Comparison of ENCODE assay signal across 8 cellular contexts in the genomic region with DNA sequence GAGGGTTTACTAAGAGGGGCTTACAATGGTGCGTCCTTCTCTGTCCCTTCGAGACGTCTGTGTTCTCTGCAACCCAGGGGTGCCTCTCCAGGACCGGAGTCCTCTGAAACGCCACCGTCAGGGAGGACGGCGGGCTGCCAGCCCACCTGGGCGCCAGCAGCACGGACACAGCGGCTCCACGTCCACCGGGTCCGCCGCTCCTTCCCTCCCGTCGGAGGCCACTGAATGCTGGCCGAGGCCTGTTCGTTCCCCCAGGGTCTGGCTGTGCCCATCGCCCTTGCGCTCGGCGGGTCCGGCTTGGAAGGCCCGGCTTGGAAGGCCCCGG. TPM values are rescaled to one million over a fixed set of nuclear protein-coding genes. Genes with fewer than 3 reads are reported as not detected.
A peak's percentile ranks its signal among the peaks of the same experiment; 100 is the strongest.
DNase-seq lines count a peak whose midpoint lies in the region; ATAC-seq and TF ChIP-seq lines count a peak whose summit lies in the region.

No MANE protein-coding gene starts in this region.

- peak; percentile 1 for ATAC-seq in HG03039 (IDR thresholded peaks at IDR 0.05; ENCODE audit: unreplicated experiment)
- no peak for ATAC-seq in naive B cell (ENCODE audit: low read depth in 2 of 2)
- no peak for ATAC-seq in GM21367 (IDR thresholded peaks at IDR 0.05; ENCODE audit: unreplicated experiment)

- H3K4me3 ChIP-seq in BLaER1 treated with 17β-estradiol and CSF1 and Interleukin-3, amounts not matched to agents 10 nM and 100 nM, result peak overlapping the region; percentile 83 to 99 (median 95)
- H3K4me3 ChIP-seq in breast epithelium, result peak overlapping the region; percentile 80 to 100 (median 97)

- intact Hi-C loops in breast epithelium (cut with DNase I; ENCODE audit: low total_unique reads), result loop anchor here (5.0 kb wide), 1 partner anchor 96 kb away; no protein-coding TSS in a partner anchor

- H3K27ac ChIP-seq in BLaER1 treated with 17β-estradiol and CSF1 and Interleukin-3, amounts not matched to agents 10 nM and 100 nM, result peak overlapping the region; percentile 74 to 93 (median 85)
- H3K27ac ChIP-seq in breast epithelium, result peak overlapping the region; percentile 59 to 69

- H3K36me3 ChIP-seq in BLaER1 treated with 17β-estradiol and CSF1 and Interleukin-3, amounts not matched to agents 10 nM and 100 nM, result peaks cover 17 to 59% (median 42%) of the 10 kb centered on the region in 11 experiments
- H3K36me3 ChIP-seq in breast epithelium, result no peaks in the 10 kb centered on the region

- H3K36me3 Mint-ChIP-seq in naive B cell, result no peaks in the 10 kb centered on the region

- H3K9ac ChIP-seq in BLaER1 treated with 17β-estradiol and CSF1 and Interleukin-3, amounts not matched to agents 10 nM and 100 nM, result peak overlapping the region; percentile 88 to 96 (median 94)

- no peaks in the 10 kb centered on the region for H3K9me3 Mint-ChIP-seq in naive B cell

- H4K20me1 ChIP-seq in BLaER1 treated with 17β-estradiol and CSF1 and Interleukin-3, amounts not matched to agents 10 nM and 100 nM, result peaks cover 44 to 92% (median 71%) of the 10 kb centered on the region in 11 experiments; a peak in 20 of 22 replicates

- H3K4me1 Mint-ChIP-seq in naive B cell, result peaks cover 28 to 49% (median 39%) of the 10 kb centered on the region in 3 donors

- no peak for TF ChIP-seq POLR2A in breast epithelium (IDR thresholded peaks at IDR 0.05)

- peak overlapping the region; percentile 90 to 100 (median 98) for H3K4me2 ChIP-seq in BLaER1 treated with 17β-estradiol and CSF1 and Interleukin-3, amounts not matched to agents 10 nM and 100 nM

- H3K4me1 ChIP-seq in BLaER1 treated with 17β-estradiol and CSF1 and Interleukin-3, amounts not matched to agents 10 nM and 100 nM, result peaks cover 38 to 46% (median 45%) of the 10 kb centered on the region in 10 experiments
- H3K4me1 ChIP-seq in breast epithelium, result peaks cover 0 to 15% of the 10 kb centered on the region in 2 donors

- no peaks in the 10 kb centered on the region for H3K9me3 ChIP-seq in BLaER1 treated with 17β-estradiol and CSF1 and Interleukin-3, amounts not matched to agents 10 nM and 100 nM (replicated peaks in 1 of 11)
- no peaks in the 10 kb centered on the region for H3K9me3 ChIP-seq in breast epithelium

- H3K27me3 ChIP-seq in BLaER1 treated with 17β-estradiol and CSF1 and Interleukin-3, amounts not matched to agents 10 nM and 100 nM, result no peaks in the 10 kb centered on the region
- H3K27me3 ChIP-seq in breast epithelium, result no peaks in the 10 kb centered on the region

- DNase-seq in breast epithelium (ENCODE audit: low spot score in 2 of 2) (no peak), naive B cell (no peak), NCI-H2029 (lab: John Stamatoyannopoulos, UW) (no peak), amniotic stem cell (lab: John Stamatoyannopoulos, UW) (no peak), NCI-H1092 treated with DMSO at 0.1 percent for 48 hours (lab: John Stamatoyannopoulos, UW) (no peak)

- no peak for TF ChIP-seq CTCF in breast epithelium (IDR thresholded peaks at IDR 0.05)

- no peaks in the 10 kb centered on the region for H3K27me3 Mint-ChIP-seq in naive B cell

- peak overlapping the region; percentile 79 to 98 (median 94) for H3K4me3 Mint-ChIP-seq in naive B cell

- H3K27ac Mint-ChIP-seq in naive B cell, result peak overlapping the region in 2 of 6 donors; percentile 69 to 89

RNA-seq across cellular contexts. Expression of a gene that starts 0.4 kb away (rescaled TPM):
- 10 to 100 TPM; 33.9 to 54.3 (median 36.4) TPM for total RNA-seq in breast epithelium
- 10 to 100 TPM in 1 of 6 donors, 1 to 10 TPM in 5; 4.5 to 16.8 (median 7.6) TPM for polyA plus RNA-seq in naive B cell (ENCODE audit: low read depth in 6 of 6)

RNA-seq across cellular contexts. Expression of a gene that starts 0.7 kb away (rescaled TPM):
- total RNA-seq in breast epithelium, result 10 to 100 TPM; 34.2 to 39.7 (median 35.2) TPM
- polyA plus RNA-seq in naive B cell (ENCODE audit: low read depth in 6 of 6), result 10 to 100 TPM; 53.3 to 88.4 (median 81.7) TPM

RNA-seq across cellular contexts. Expression of a gene that starts 15.7 kb away (rescaled TPM):
- 10 to 100 TPM in 1 of 3 donors, 1 to 10 TPM in 2; 6.9 to 12.8 (median 9.7) TPM for total RNA-seq in breast epithelium
- 10 to 100 TPM in 1 of 6 donors, 1 to 10 TPM in 4, not detected in 1; 3.1 to 11.6 (median 4.0) TPM for polyA plus RNA-seq in naive B cell (ENCODE audit: low read depth in 6 of 6)

RNA-seq across cellular contexts. Expression of a gene that starts 56.7 kb away (rescaled TPM):
- 100 to 1,000 TPM in 1 of 3 donors, 10 to 100 TPM in 2; 52.4 to 104 (median 85.2) TPM for total RNA-seq in breast epithelium
- 10 to 100 TPM; 44.0 to 82.0 (median 51.0) TPM for polyA plus RNA-seq in naive B cell (ENCODE audit: low read depth in 6 of 6)
